1 cellular context compared by ENCODE assay signal in the genomic region with DNA sequence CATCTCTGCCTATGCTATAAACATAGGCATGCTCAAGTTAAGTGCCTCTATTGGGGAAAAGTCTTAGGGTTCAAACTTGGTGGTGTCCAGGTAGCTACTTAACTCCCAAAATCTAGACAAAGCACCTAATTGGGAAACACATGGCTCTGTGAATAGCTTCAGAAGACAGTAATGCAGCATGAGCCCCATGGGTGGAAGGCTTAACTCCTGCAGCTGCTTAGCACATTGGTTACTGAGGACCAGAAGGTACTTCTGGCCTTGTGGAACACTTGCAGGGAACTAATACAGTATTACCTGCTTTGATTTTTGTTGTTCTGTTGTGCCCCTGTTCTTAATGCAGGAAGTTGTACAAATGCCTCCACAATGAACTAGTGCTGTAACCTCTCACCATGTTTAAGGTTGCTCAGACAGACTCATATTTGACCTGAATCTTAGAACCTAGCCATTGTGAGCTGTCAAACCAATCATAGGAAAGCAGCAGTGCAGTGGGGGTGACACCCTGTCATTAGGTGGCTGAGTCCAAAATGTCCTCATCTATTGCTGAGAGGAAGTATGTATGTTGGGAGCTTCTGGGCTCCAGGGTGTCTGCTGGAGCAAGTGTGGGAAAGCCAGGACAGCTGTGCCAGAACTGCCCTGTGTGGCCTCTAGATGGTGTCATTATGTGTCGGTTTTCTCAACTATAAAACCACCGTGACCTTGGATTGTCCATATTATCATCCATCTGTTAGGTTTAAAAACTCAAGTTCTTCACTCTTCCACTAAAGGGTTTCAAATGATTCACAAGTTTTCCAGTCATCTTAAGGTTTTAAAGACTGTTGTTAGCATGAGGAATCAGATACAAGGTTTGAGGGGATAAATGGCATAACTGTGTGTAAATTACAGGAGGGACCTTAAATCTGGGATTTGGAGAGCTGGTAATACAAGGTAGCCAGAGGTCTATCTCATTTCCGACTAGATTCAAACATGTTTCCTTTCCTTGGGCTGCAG.
A peak's percentile ranks its signal among the peaks of the same experiment; 100 is the strongest.
TF ChIP-seq lines count a peak whose summit lies in the region.

No MANE protein-coding gene starts in this region.

TF ChIP-seq in K562, 482 proteins besides CTCF, POLR2A, EP300 and RAD21 (continued from another document and continues in another):
- TF ChIP-seq ZBTB40 (IDR thresholded peaks at IDR 0.05) (no peak), ZBTB40 (CRISPR knock-in tag; IDR thresholded peaks at IDR 0.05) (no peak), NFYB (IDR thresholded peaks at IDR 0.05; ENCODE audit: extremely low read depth, insufficient read length) (no peak), E2F4 (CRISPR knock-in tag; IDR thresholded peaks at IDR 0.05; ENCODE audit: low read depth) (no peak), ZNF395 (CRISPR knock-in tag; IDR thresholded peaks at IDR 0.05) (peak; percentile 73), GTF2B (IDR thresholded peaks at IDR 0.05; ENCODE audit: extremely low read depth, insufficient read length) (no peak), ZC3H11A (IDR thresholded peaks at IDR 0.05; ENCODE audit: low read depth, low read length) (no peak), DIDO1 (tag; IDR thresholded peaks at IDR 0.05; ENCODE audit: low read depth) (no peak), MAFG (tag; conservative IDR thresholded peaks at IDR 0.05) (no peak), IFI16 (CRISPR knock-in tag; IDR thresholded peaks at IDR 0.05) (no peak), ERF (CRISPR knock-in tag; IDR thresholded peaks at IDR 0.05) (no peak), ZNF124 (CRISPR knock-in tag; IDR thresholded peaks at IDR 0.05) (no peak), YY1 (IDR thresholded peaks at IDR 0.05; ENCODE audit: borderline replicate concordance in 1 of 3, control insufficient read depth in 1 of 3, extremely low read depth in 1 of 3, insufficient read depth in 3 of 3, insufficient read length in 1 of 3, insufficient replicate concordance in 2 of 3, low read depth in 1 of 3, low read length in 2 of 3) (peak in 1 of 3 experiments; percentile 5), TRIM24 (IDR thresholded peaks at IDR 0.05) (no peak), ZNF561 (CRISPR knock-in tag; conservative IDR thresholded peaks at IDR 0.05) (0 out of 2 replicates have a peak, but pooled peaks have one; percentile 19), POLR2H (tag; IDR thresholded peaks at IDR 0.05; ENCODE audit: low read depth) (no peak), NR2C1 (IDR thresholded peaks at IDR 0.05) (no peak), NR2C1 (tag; IDR thresholded peaks at IDR 0.05) (peak; percentile 29; the same call in 1 of the 2 replicates), CTBP1 (IDR thresholded peaks at IDR 0.05; ENCODE audit: borderline replicate concordance) (peak; percentile 29; the same call in 1 of the 2 replicates), ZZZ3 (IDR thresholded peaks at IDR 0.05) (no peak; the same call in 1 of the 2 replicates), ZKSCAN8 (CRISPR knock-in tag; IDR thresholded peaks at IDR 0.05) (peak; percentile 58; the same call in 1 of the 2 replicates), ZNF431 (CRISPR knock-in tag; IDR thresholded peaks at IDR 0.05) (no peak), ZNF77 (CRISPR knock-in tag; IDR thresholded peaks at IDR 0.05) (no peak), ZNF384 (IDR thresholded peaks at IDR 0.05; ENCODE audit: low read depth, low read length) (no peak), STAG1 (CRISPR knock-in tag; IDR thresholded peaks at IDR 0.05; ENCODE audit: borderline replicate concordance) (no peak), ZFP30 (CRISPR knock-in tag; IDR thresholded peaks at IDR 0.05; ENCODE audit: borderline replicate concordance) (no peak), SMAD4 (CRISPR knock-in tag; conservative IDR thresholded peaks at IDR 0.05) (peak; percentile 62; the same call in 1 of the 2 replicates), TEAD1 (CRISPR knock-in tag; IDR thresholded peaks at IDR 0.05) (no peak; a peak in 1 of 4 replicates), HINFP (tag; conservative IDR thresholded peaks at IDR 0.05; ENCODE audit: low read depth) (0 out of 2 replicates have a peak, but pooled peaks have one; percentile 26), NCOA2 (IDR thresholded peaks at IDR 0.05; ENCODE audit: partially characterized antibody in 2 of 2) (no peak), DMBX1 (CRISPR knock-in tag; IDR thresholded peaks at IDR 0.05; ENCODE audit: borderline replicate concordance) (peak; percentile 45; the same call in 1 of the 2 replicates)
- TF ChIP-seq, protein P1, sequence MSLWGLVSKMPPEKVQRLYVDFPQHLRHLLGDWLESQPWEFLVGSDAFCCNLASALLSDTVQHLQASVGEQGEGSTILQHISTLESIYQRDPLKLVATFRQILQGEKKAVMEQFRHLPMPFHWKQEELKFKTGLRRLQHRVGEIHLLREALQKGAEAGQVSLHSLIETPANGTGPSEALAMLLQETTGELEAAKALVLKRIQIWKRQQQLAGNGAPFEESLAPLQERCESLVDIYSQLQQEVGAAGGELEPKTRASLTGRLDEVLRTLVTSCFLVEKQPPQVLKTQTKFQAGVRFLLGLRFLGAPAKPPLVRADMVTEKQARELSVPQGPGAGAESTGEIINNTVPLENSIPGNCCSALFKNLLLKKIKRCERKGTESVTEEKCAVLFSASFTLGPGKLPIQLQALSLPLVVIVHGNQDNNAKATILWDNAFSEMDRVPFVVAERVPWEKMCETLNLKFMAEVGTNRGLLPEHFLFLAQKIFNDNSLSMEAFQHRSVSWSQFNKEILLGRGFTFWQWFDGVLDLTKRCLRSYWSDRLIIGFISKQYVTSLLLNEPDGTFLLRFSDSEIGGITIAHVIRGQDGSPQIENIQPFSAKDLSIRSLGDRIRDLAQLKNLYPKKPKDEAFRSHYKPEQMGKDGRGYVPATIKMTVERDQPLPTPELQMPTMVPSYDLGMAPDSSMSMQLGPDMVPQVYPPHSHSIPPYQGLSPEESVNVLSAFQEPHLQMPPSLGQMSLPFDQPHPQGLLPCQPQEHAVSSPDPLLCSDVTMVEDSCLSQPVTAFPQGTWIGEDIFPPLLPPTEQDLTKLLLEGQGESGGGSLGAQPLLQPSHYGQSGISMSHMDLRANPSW (CRISPR knock-in tag; IDR thresholded peaks at IDR 0.05), result 0 out of 2 replicates have a peak, but pooled peaks have one; percentile 65
- TF ChIP-seq, protein P2, sequence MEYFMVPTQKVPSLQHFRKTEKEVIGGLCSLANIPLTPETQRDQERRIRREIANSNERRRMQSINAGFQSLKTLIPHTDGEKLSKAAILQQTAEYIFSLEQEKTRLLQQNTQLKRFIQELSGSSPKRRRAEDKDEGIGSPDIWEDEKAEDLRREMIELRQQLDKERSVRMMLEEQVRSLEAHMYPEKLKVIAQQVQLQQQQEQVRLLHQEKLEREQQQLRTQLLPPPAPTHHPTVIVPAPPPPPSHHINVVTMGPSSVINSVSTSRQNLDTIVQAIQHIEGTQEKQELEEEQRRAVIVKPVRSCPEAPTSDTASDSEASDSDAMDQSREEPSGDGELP (CRISPR knock-in tag; IDR thresholded peaks at IDR 0.05; ENCODE audit: borderline replicate concordance), result peak; percentile 45; the same call in 1 of the 2 replicates
- TF ChIP-seq, protein P3, sequence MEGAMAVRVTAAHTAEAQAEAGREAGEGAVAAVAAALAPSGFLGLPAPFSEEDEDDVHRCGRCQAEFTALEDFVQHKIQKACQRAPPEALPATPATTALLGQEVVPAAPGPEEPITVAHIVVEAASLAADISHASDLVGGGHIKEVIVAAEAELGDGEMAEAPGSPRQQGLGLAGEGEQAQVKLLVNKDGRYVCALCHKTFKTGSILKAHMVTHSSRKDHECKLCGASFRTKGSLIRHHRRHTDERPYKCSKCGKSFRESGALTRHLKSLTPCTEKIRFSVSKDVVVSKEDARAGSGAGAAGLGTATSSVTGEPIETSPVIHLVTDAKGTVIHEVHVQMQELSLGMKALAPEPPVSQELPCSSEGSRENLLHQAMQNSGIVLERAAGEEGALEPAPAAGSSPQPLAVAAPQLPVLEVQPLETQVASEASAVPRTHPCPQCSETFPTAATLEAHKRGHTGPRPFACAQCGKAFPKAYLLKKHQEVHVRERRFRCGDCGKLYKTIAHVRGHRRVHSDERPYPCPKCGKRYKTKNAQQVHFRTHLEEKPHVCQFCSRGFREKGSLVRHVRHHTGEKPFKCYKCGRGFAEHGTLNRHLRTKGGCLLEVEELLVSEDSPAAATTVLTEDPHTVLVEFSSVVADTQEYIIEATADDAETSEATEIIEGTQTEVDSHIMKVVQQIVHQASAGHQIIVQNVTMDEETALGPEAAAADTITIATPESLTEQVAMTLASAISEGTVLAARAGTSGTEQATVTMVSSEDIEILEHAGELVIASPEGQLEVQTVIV (CRISPR knock-in tag; IDR thresholded peaks at IDR 0.05; ENCODE audit: borderline replicate concordance), result peak; percentile 64
